ENCODE assay signal across 8 cellular contexts in genomic region chr1:25247024-25247828, GRCh38. TPM values are rescaled to one million over a fixed set of nuclear protein-coding genes. Genes with fewer than 3 reads are reported as not detected.
A peak's percentile ranks its signal among the peaks of the same experiment; 100 is the strongest.
DNase-seq lines count a peak whose midpoint lies in the region; ATAC-seq and TF ChIP-seq lines count a peak whose summit lies in the region.

Gene RSRP1, minus strand, starts transcription at chr1:25247454. Its CDS starts 491 bp downstream, at chr1:25246963.

- TF ChIP-seq CTCF in uterus (IDR thresholded peaks at IDR 0.05), result peak in 3 of 4 experiments; percentile 8 to 34 (median 10)

- ATAC-seq in HG02885 (IDR thresholded peaks at IDR 0.05; ENCODE audit: poor library complexity, unreplicated experiment) (peak; percentile 89), right cardiac atrium (peak; percentile 97)

- DNase-seq in NCI-H187 (lab: John Stamatoyannopoulos, UW) (peak; percentile 97 to 98), T-helper 2 cell (peak; percentile 99 to 100 (median 100)), anterior cingulate cortex (lab: John Stamatoyannopoulos, UW) (peak; percentile 93 to 100 (median 99)), right cardiac atrium (peak; percentile 100), pulmonary artery endothelial cell (ENCODE audit: low read depth, low spot score) (peak; percentile 87), uterus (peak; percentile 99)

- no peaks in the 10 kb centered on the region for H3K36me3 ChIP-seq in uterus

- H3K27ac ChIP-seq in right cardiac atrium (ENCODE audit: low read length) (peak within 1 kb of the TSS; percentile 100), uterus (peak within 1 kb of the TSS; percentile 99)

- intact Hi-C loops in right cardiac atrium (cut with DNase I), result loop anchor here in 1 of 4 donors (10.0 kb wide), 1 partner anchor 568 kb away; the partner anchor contains the start of gene MTFR1L
- intact Hi-C loops in uterus (cut with DNase I; ENCODE audit: low total_unique reads), result no loop called here

- H3K27me3 ChIP-seq in right cardiac atrium (ENCODE audit: control insufficient read depth, insufficient read depth) (no peaks in the 10 kb centered on the region), uterus (no peaks in the 10 kb centered on the region)

- peaks cover 2% of the 10 kb centered on the region for H3K4me1 ChIP-seq in right cardiac atrium (ENCODE audit: control insufficient read depth, insufficient read depth, low read length)
- peaks cover 13 to 15% of the 10 kb centered on the region in 2 donors for H3K4me1 ChIP-seq in uterus

- H3K9me3 ChIP-seq in right cardiac atrium (ENCODE audit: control insufficient read depth, low read length) (no peaks in the 10 kb centered on the region), uterus (no peaks in the 10 kb centered on the region)

- TF ChIP-seq POLR2A in GM15510 (IDR thresholded peaks at IDR 0.05; ENCODE audit: borderline replicate concordance, extremely low read depth, insufficient read length), result peak; percentile 100
- TF ChIP-seq POLR2A in uterus (IDR thresholded peaks at IDR 0.05), result peak; percentile 96 to 99

- H3K4me3 ChIP-seq in right cardiac atrium (ENCODE audit: low read length) (peak within 1 kb of the TSS; percentile 87), uterus (peak within 1 kb of the TSS; percentile 96)

- WGBS in right cardiac atrium, result under 1% methylated on average over 79 of the region's 79 CpGs

RNA-seq across cellular contexts. Expression of gene RSRP1, which starts in this region (rescaled TPM):
- total RNA-seq in right cardiac atrium, result 10 to 100 TPM; 43.6 to 65.0 (median 54.9) TPM
- polyA plus RNA-seq in right cardiac atrium, result 63.6 TPM
- 64.6 and 233 TPM in 2 replicates for total RNA-seq in pulmonary artery endothelial cell
- 100 to 1,000 TPM; 103 to 232 (median 141) TPM for total RNA-seq in uterus

Comparison
In these comparisons a context has a peak if more than half of its experiments do, and no peak if none do; other contexts are left out.
1. Peak in every context shown above with its lines: DNase-seq, ATAC-seq, H3K4me3 ChIP-seq and H3K27ac ChIP-seq.